ENCODE assay signal across 9 cellular contexts in genomic region chr10:13642293-13642692, GRCh38.
"Had no signal": no experiment of that assay in that cellular context is flagged by ENCODE, and none has a peak within 500 bp of the region (broad histone marks: within the 10 kb centered on the region; RNA-seq: fewer than 3 reads in every experiment).

No MANE protein-coding gene starts in this region.

- H3K27ac ChIP-seq: KMS-11 had no signal

- DNase-seq: GOT3, H7, HFFc6, IMR-90, KBM-7 had no signal

- ATAC-seq: HCT116 had no signal

- FAIRE-seq: HTR-8/SVneo had no signal

- H3K4me3 Mint-ChIP-seq: HFFc6 had no signal

- H3K4me3 ChIP-seq: HAP-1 had no signal

- H3K9ac ChIP-seq: KMS-11 had no signal

- H3K27ac Mint-ChIP-seq: HFFc6 had no signal

- H3K4me1 ChIP-seq: HAP-1 had no signal

- H3K4me2 ChIP-seq: KMS-11 had no signal
